ENCODE assay signal across 19 cellular contexts in genomic region chr7:76133839-76134238, GRCh38.
DNase-seq lines count a peak whose midpoint lies in the region; ATAC-seq and TF ChIP-seq lines count a peak whose summit lies in the region.
"Had no signal": no experiment of that assay in that cellular context is flagged by ENCODE, and none has a peak within 500 bp of the region (broad histone marks: within the 10 kb centered on the region; RNA-seq: fewer than 3 reads in every experiment).

No MANE protein-coding gene starts in this region.

- no peak for ATAC-seq in stimulated activated naive CD8-positive, alpha-beta T cell treated with anti-CD3 and anti-CD28 coated beads, Interleukin-15, Interleukin-2, amounts not matched to agents 100 U/mL and 50 U/mL, for 24 hours
- ATAC-seq in GM21515 (IDR thresholded peaks at IDR 0.05; ENCODE audit: unreplicated experiment): no peak
- ATAC-seq: left lung had no signal

- peak overlapping the region; percentile 37 for H3K27ac Mint-ChIP-seq in stimulated activated naive CD8-positive, alpha-beta T cell treated with anti-CD3 and anti-CD28 coated beads, Interleukin-15, Interleukin-2, amounts not matched to agents 100 ng/mL and 50 ng/mL, for 24 hours
- no peak overlapping the region for H3K27ac Mint-ChIP-seq in activated naive CD8-positive, alpha-beta T cell treated with anti-CD3 and anti-CD28 coated beads for 36 hours
- no peak overlapping the region for H3K27ac Mint-ChIP-seq in progenitor cell of endocrine pancreas

- peak overlapping the region; percentile 36 for H3K4me3 Mint-ChIP-seq in stimulated activated naive CD8-positive, alpha-beta T cell treated with anti-CD3 and anti-CD28 coated beads, Interleukin-15, Interleukin-2, amounts not matched to agents 100 ng/mL and 50 ng/mL, for 24 hours
- H3K4me3 Mint-ChIP-seq in activated naive CD8-positive, alpha-beta T cell treated with anti-CD3 and anti-CD28 coated beads for 36 hours: peak overlapping the region; percentile 40
- H3K4me3 Mint-ChIP-seq in progenitor cell of endocrine pancreas (ENCODE audit: low read depth): no peak overlapping the region
- H3K4me3 Mint-ChIP-seq: activated CD8-positive, alpha-beta memory T cell treated with anti-CD3 and anti-CD28 coated beads, Interleukin-2, amount 10 ng/mL, durations not matched to agents 7 days and 5 days had no signal

- H3K27me3 Mint-ChIP-seq in stimulated activated naive CD8-positive, alpha-beta T cell treated with anti-CD3 and anti-CD28 coated beads, Interleukin-15, Interleukin-2, amounts not matched to agents 100 ng/mL and 50 ng/mL, for 24 hours: no peaks in the 10 kb centered on the region
- peaks cover 6% of the 10 kb centered on the region for H3K27me3 Mint-ChIP-seq in activated naive CD8-positive, alpha-beta T cell treated with anti-CD3 and anti-CD28 coated beads for 36 hours
- peaks cover 36% of the 10 kb centered on the region for H3K27me3 Mint-ChIP-seq in progenitor cell of endocrine pancreas

- no peak for TF ChIP-seq CTCF in progenitor cell of endocrine pancreas (IDR thresholded peaks at IDR 0.05; ENCODE audit: unreplicated experiment)

- no peaks in the 10 kb centered on the region for H3K36me3 Mint-ChIP-seq in stimulated activated naive CD8-positive, alpha-beta T cell treated with anti-CD3 and anti-CD28 coated beads, Interleukin-15, Interleukin-2, amounts not matched to agents 100 ng/mL and 50 ng/mL, for 24 hours (ENCODE audit: low read depth)
- H3K36me3 Mint-ChIP-seq in activated naive CD8-positive, alpha-beta T cell treated with anti-CD3 and anti-CD28 coated beads for 36 hours: no peaks in the 10 kb centered on the region
- H3K36me3 Mint-ChIP-seq in progenitor cell of endocrine pancreas (ENCODE audit: insufficient read depth): no peaks in the 10 kb centered on the region
- H3K36me3 Mint-ChIP-seq: activated CD8-positive, alpha-beta memory T cell treated with anti-CD3 and anti-CD28 coated beads, Interleukin-2, amount 10 ng/mL, durations not matched to agents 7 days and 5 days had no signal

- peaks cover 29% of the 10 kb centered on the region for H3K4me1 Mint-ChIP-seq in stimulated activated naive CD8-positive, alpha-beta T cell treated with anti-CD3 and anti-CD28 coated beads, Interleukin-15, Interleukin-2, amounts not matched to agents 100 ng/mL and 50 ng/mL, for 24 hours (ENCODE audit: low read depth)
- peaks cover 30% of the 10 kb centered on the region for H3K4me1 Mint-ChIP-seq in activated naive CD8-positive, alpha-beta T cell treated with anti-CD3 and anti-CD28 coated beads for 36 hours
- no peaks in the 10 kb centered on the region for H3K4me1 Mint-ChIP-seq in progenitor cell of endocrine pancreas (ENCODE audit: low read depth)

- no peak for DNase-seq in stimulated activated naive CD8-positive, alpha-beta T cell treated with anti-CD3 and anti-CD28 coated beads, Interleukin-15, Interleukin-2, amounts not matched to agents 100 U/mL and 50 U/mL, for 24 hours
- peak; percentile 80 for DNase-seq in MV-4-11 (lab: John Stamatoyannopoulos, UW)
- no peak for DNase-seq in activated naive CD8-positive, alpha-beta T cell treated with anti-CD3 and anti-CD28 coated beads for 36 hours
- DNase-seq in progenitor cell of endocrine pancreas (ENCODE audit: low spot score, unreplicated experiment): no peak
- DNase-seq in NCI-H1048 (lab: John Stamatoyannopoulos, UW): no peak
- DNase-seq: activated CD4-positive, CD25-positive, alpha-beta regulatory T cell; activated CD8-positive, alpha-beta memory T cell treated with anti-CD3 and anti-CD28 coated beads, Interleukin-2, amount 10 ng/mL, durations not matched to agents 7 days and 5 days; adrenal gland; erythroblast; KG1; left lung; NCI-H1694; NCI-H226; ovary; RPMI8226; stimulated activated CD4-positive, alpha-beta T cell treated with anti-CD3 and anti-CD28 coated beads, Interleukin-4, amount 100 ng/mL, for 4 hours; stimulated activated CD8-positive, alpha-beta memory T cell treated with anti-CD3 and anti-CD28 coated beads, Interleukin-4, amount 100 ng/mL, for 48 hours had no signal

- no peaks in the 10 kb centered on the region for H3K9me3 Mint-ChIP-seq in stimulated activated naive CD8-positive, alpha-beta T cell treated with anti-CD3 and anti-CD28 coated beads, Interleukin-15, Interleukin-2, amounts not matched to agents 100 ng/mL and 50 ng/mL, for 24 hours
- no peaks in the 10 kb centered on the region for H3K9me3 Mint-ChIP-seq in activated naive CD8-positive, alpha-beta T cell treated with anti-CD3 and anti-CD28 coated beads for 36 hours
- H3K9me3 Mint-ChIP-seq in progenitor cell of endocrine pancreas (ENCODE audit: low read depth): no peaks in the 10 kb centered on the region
